Comparison of ENCODE assay signal across 1 cellular context in the genomic region with DNA sequence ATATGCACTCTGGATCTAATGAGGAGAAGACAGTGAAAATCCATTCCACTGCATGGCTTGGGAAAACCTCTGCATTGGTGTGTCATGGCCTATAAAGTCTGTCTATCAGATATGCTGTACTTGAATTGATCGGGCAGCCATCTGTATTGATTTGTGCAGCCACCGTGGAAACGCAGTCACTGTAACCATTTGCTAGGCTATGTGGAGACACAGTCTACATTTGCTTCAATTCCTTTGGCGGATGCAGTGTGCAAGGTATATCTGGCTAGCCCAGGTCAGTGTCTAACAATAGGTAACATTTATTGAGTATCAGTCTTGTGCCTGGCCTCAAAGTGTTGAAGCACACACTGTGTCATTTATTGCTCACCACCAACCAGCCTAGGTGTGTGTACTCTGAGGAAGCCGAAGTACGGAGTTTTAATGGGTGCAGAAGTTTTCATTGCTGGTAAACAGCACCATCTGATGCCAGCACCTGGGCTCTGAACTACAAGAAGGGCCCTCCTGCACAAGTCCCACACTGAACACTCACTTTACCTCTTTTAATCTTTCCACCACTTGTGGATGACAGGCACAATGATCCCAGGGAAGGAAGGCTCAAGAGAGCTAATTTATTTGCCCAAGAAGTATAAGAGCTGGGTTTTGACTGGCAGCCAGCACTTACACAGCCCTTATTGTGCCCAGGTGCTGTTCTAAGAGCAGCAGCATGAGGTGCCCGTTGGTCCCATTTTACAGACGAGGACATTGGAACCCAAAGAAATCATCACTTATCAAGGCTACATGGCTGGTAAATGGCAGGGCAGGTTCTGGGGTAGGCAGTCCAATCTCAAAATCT.
TF ChIP-seq lines count a peak whose summit lies in the region.

No MANE protein-coding gene starts in this region.

TF ChIP-seq in H1, 55 proteins besides CTCF, POLR2A, EP300 and RAD21 (continued from another document):
- TF ChIP-seq SAP30 (IDR thresholded peaks at IDR 0.05; ENCODE audit: insufficient read depth, insufficient replicate concordance, low read length), result no peak
- TF ChIP-seq SIN3A (conservative IDR thresholded peaks at IDR 0.05 in 1 of 2, IDR thresholded peaks at IDR 0.05 in 1 of 2; ENCODE audit: low read depth in 1 of 2, low read length in 2 of 2), result no peak
